In genomic region chr5:150670275-150670960, GRCh38 we compare ENCODE assay signal across 14 cellular contexts. TPM values are rescaled to one million over a fixed set of nuclear protein-coding genes. Genes with fewer than 3 reads are reported as not detected.
A peak's percentile ranks its signal among the peaks of the same experiment; 100 is the strongest.
DNase-seq lines count a peak whose midpoint lies in the region; TF ChIP-seq lines count a peak whose summit lies in the region.
"Had no signal": no experiment of that assay in that cellular context is flagged by ENCODE, and none has a peak within 500 bp of the region (broad histone marks: within the 10 kb centered on the region; RNA-seq: fewer than 3 reads in every experiment).

No MANE protein-coding gene starts in this region.

- DNase-seq in ELF-1 (ENCODE audit: low read depth, low spot score) (peak; percentile 51), mesothelial cell of epicardium (ENCODE audit: low spot score in 2 of 2, unreplicated experiment in 2 of 2) (no peak), HPDE6-E6E7 (ENCODE audit: extremely low spot score) (no peak), NCI-H2171 (lab: John Stamatoyannopoulos, UW) (no peak), GM19240 (ENCODE audit: insufficient read length, low spot score) (no peak)
- DNase-seq in activated T-helper 2 cell treated with anti-CD3 and anti-CD28 coated beads, Interferon-gamma antibody, Interleukin-2, Interleukin-4, amounts not matched to agents 10 μg/mL and 5 μg/mL and 100 μg/mL, durations not matched to agents 14 hours and 24 hours and 36 hours (ENCODE audit: low spot score) = no peak
- no peak for DNase-seq in CD8-positive, alpha-beta memory T cell
- DNase-seq: aorta, dorsolateral prefrontal cortex, GM23248, islet precursor cell, NCI-H2029 treated with DMSO at 0.1 percent for 48 hours had no signal

- no peaks in the 10 kb centered on the region for H3K36me3 Mint-ChIP-seq in activated T-helper 2 cell treated with anti-CD3 and anti-CD28 coated beads, Interferon-gamma antibody, Interleukin-2, Interleukin-4, amounts not matched to agents 10 μg/mL and 5 μg/mL and 100 μg/mL, durations not matched to agents 14 hours and 24 hours and 36 hours (ENCODE audit: low read depth)
- no peaks in the 10 kb centered on the region for H3K36me3 Mint-ChIP-seq in mesothelial cell of epicardium
- no peaks in the 10 kb centered on the region for H3K36me3 Mint-ChIP-seq in CD8-positive, alpha-beta memory T cell

- peaks cover 27% of the 10 kb centered on the region for H3K27me3 Mint-ChIP-seq in activated T-helper 2 cell treated with anti-CD3 and anti-CD28 coated beads, Interferon-gamma antibody, Interleukin-2, Interleukin-4, amounts not matched to agents 10 μg/mL and 5 μg/mL and 100 μg/mL, durations not matched to agents 14 hours and 24 hours and 36 hours (ENCODE audit: low read depth)
- H3K27me3 Mint-ChIP-seq in mesothelial cell of epicardium (ENCODE audit: low read depth) = no peaks in the 10 kb centered on the region
- peaks cover 26 to 28% of the 10 kb centered on the region in 2 donors for H3K27me3 Mint-ChIP-seq in CD8-positive, alpha-beta memory T cell

- H3K4me1 ChIP-seq in CD8-positive, alpha-beta memory T cell (ENCODE audit: insufficient read depth, low read length) = peaks cover 9% of the 10 kb centered on the region

- no peaks in the 10 kb centered on the region for H3K9me3 ChIP-seq in CD8-positive, alpha-beta memory T cell (ENCODE audit: low read length)
- H3K9me3 ChIP-seq: right lobe of liver had no signal

- TF ChIP-seq CTCF in C4-2B (conservative IDR thresholded peaks at IDR 0.05) (no peak), mesothelial cell of epicardium (IDR thresholded peaks at IDR 0.05; ENCODE audit: unreplicated experiment) (no peak)

- H3K27ac Mint-ChIP-seq in activated T-helper 2 cell treated with anti-CD3 and anti-CD28 coated beads, Interferon-gamma antibody, Interleukin-2, Interleukin-4, amounts not matched to agents 10 μg/mL and 5 μg/mL and 100 μg/mL, durations not matched to agents 14 hours and 24 hours and 36 hours = no peak overlapping the region
- peak overlapping the region; percentile 13 for H3K27ac Mint-ChIP-seq in mesothelial cell of epicardium
- H3K27ac Mint-ChIP-seq in CD8-positive, alpha-beta memory T cell = no peak overlapping the region

- intact Hi-C loops in activated T-helper 2 cell treated with anti-CD3 and anti-CD28 coated beads, Interferon-gamma antibody, Interleukin-2, Interleukin-4, amounts not matched to agents 10 μg/mL and 5 μg/mL and 100 μg/mL, durations not matched to agents 14 hours and 24 hours and 36 hours (cut with micrococcal nuclease) = no loop called here

- peaks cover 7% of the 10 kb centered on the region for H3K4me1 Mint-ChIP-seq in activated T-helper 2 cell treated with anti-CD3 and anti-CD28 coated beads, Interferon-gamma antibody, Interleukin-2, Interleukin-4, amounts not matched to agents 10 μg/mL and 5 μg/mL and 100 μg/mL, durations not matched to agents 14 hours and 24 hours and 36 hours (ENCODE audit: low read depth)
- H3K4me1 Mint-ChIP-seq in mesothelial cell of epicardium = peaks cover 27% of the 10 kb centered on the region
- peaks cover 7 to 17% (median 8%) of the 10 kb centered on the region in 3 donors for H3K4me1 Mint-ChIP-seq in CD8-positive, alpha-beta memory T cell

- H3K4me3 ChIP-seq in CD8-positive, alpha-beta memory T cell (ENCODE audit: low read length) = no peak overlapping the region
- H3K4me3 ChIP-seq: right lobe of liver had no signal

- POLR2A ChIA-PET in CD8-positive, alpha-beta memory T cell (lab: Charles Lee) = no interaction called here

- CTCF ChIA-PET in CD8-positive, alpha-beta memory T cell (lab: Charles Lee) = no interaction called here

- H3K27ac ChIP-seq in C4-2B = 0 out of 2 replicates have a peak overlapping the region, but pooled peaks have one; percentile 4
- no peak overlapping the region for H3K27ac ChIP-seq in CD8-positive, alpha-beta memory T cell (ENCODE audit: low read depth, low read length)
- H3K27ac ChIP-seq: GM23248, right lobe of liver had no signal

- H3K27me3 ChIP-seq in CD8-positive, alpha-beta memory T cell (ENCODE audit: insufficient read depth, low read length, poor library complexity, severe bottlenecking) = peaks cover 15% of the 10 kb centered on the region
- H3K27me3 ChIP-seq: right lobe of liver had no signal

- peak overlapping the region; percentile 16 for H3K4me3 Mint-ChIP-seq in activated T-helper 2 cell treated with anti-CD3 and anti-CD28 coated beads, Interferon-gamma antibody, Interleukin-2, Interleukin-4, amounts not matched to agents 10 μg/mL and 5 μg/mL and 100 μg/mL, durations not matched to agents 14 hours and 24 hours and 36 hours (ENCODE audit: low read depth)
- peak overlapping the region; percentile 72 for H3K4me3 Mint-ChIP-seq in mesothelial cell of epicardium
- H3K4me3 Mint-ChIP-seq in CD8-positive, alpha-beta memory T cell = peak overlapping the region in 3 of 7 donors; percentile 59 to 71 (median 70)

- no peaks in the 10 kb centered on the region for H3K9me3 Mint-ChIP-seq in activated T-helper 2 cell treated with anti-CD3 and anti-CD28 coated beads, Interferon-gamma antibody, Interleukin-2, Interleukin-4, amounts not matched to agents 10 μg/mL and 5 μg/mL and 100 μg/mL, durations not matched to agents 14 hours and 24 hours and 36 hours
- H3K9me3 Mint-ChIP-seq in mesothelial cell of epicardium = no peaks in the 10 kb centered on the region
- no peaks in the 10 kb centered on the region for H3K9me3 Mint-ChIP-seq in CD8-positive, alpha-beta memory T cell

- H3K36me3 ChIP-seq in CD8-positive, alpha-beta memory T cell (ENCODE audit: insufficient read depth, low read length) = no peaks in the 10 kb centered on the region
- H3K36me3 ChIP-seq: right lobe of liver had no signal

RNA-seq across cellular contexts. Expression of gene MYOZ3, which starts 9.4 kb away (rescaled TPM):
- total RNA-seq in activated T-helper 2 cell treated with anti-CD3 and anti-CD28 coated beads, Interferon-gamma antibody, Interleukin-2, Interleukin-4, amounts not matched to agents 10 μg/mL and 5 μg/mL and 100 μg/mL, durations not matched to agents 14 hours and 24 hours and 36 hours = 0.09 TPM in 2 replicates
- 8.5 to 9.4 TPM (median 8.5 TPM) in 3 replicates for total RNA-seq in mesothelial cell of epicardium
- not detected for total RNA-seq in CD8-positive, alpha-beta memory T cell
- not detected for polyA plus RNA-seq in CD8-positive, alpha-beta memory T cell

RNA-seq across cellular contexts. Expression of gene SYNPO, which starts 30.0 kb away (rescaled TPM):
- 0.11 TPM in 1 of 2 replicates, not detected in the other for total RNA-seq in activated T-helper 2 cell treated with anti-CD3 and anti-CD28 coated beads, Interferon-gamma antibody, Interleukin-2, Interleukin-4, amounts not matched to agents 10 μg/mL and 5 μg/mL and 100 μg/mL, durations not matched to agents 14 hours and 24 hours and 36 hours
- 84.4 to 86.6 TPM (median 85.3 TPM) in 3 replicates for total RNA-seq in mesothelial cell of epicardium
- under 1 TPM in 1 of 2 experiments, not detected in 1; 0.13 TPM for total RNA-seq in CD8-positive, alpha-beta memory T cell
- not detected for polyA plus RNA-seq in CD8-positive, alpha-beta memory T cell

RNA-seq across cellular contexts. Expression of gene RBM22, which starts 30.4 kb away (rescaled TPM):
- total RNA-seq in activated T-helper 2 cell treated with anti-CD3 and anti-CD28 coated beads, Interferon-gamma antibody, Interleukin-2, Interleukin-4, amounts not matched to agents 10 μg/mL and 5 μg/mL and 100 μg/mL, durations not matched to agents 14 hours and 24 hours and 36 hours = 65.2 and 71.7 TPM in 2 replicates
- 64.3 to 66.8 TPM (median 66.7 TPM) in 3 replicates for total RNA-seq in mesothelial cell of epicardium
- 10 to 100 TPM; 72.7 to 73.6 TPM for total RNA-seq in CD8-positive, alpha-beta memory T cell
- polyA plus RNA-seq in CD8-positive, alpha-beta memory T cell = 68.2 TPM

Comparison
In these comparisons a context has a peak if more than half of its experiments do, and no peak if none do; other contexts are left out.
1. RNA of gene SYNPO, which starts 30.0 kb away (total RNA-seq): 84.4 to 86.6 TPM in mesothelial cell of epicardium; 0.13 TPM in CD8-positive, alpha-beta memory T cell and 0.11 TPM in activated T-helper 2 cell treated with anti-CD3 and anti-CD28 coated beads, Interferon-gamma antibody, Interleukin-2, Interleukin-4, amounts not matched to agents 10 μg/mL and 5 μg/mL and 100 μg/mL, durations not matched to agents 14 hours and 24 hours and 36 hours; every median in the first group is over 10 times any median in the second.